ENCODE assay signal across 17 cellular contexts in genomic region chr6:106870069-106870468, GRCh38.
DNase-seq lines count a peak whose midpoint lies in the region; ATAC-seq and TF ChIP-seq lines count a peak whose summit lies in the region.
"Had no signal": no experiment of that assay in that cellular context is flagged by ENCODE, and none has a peak within 500 bp of the region (broad histone marks: within the 10 kb centered on the region; RNA-seq: fewer than 3 reads in every experiment).

No MANE protein-coding gene starts in this region.

- H3K4me3 Mint-ChIP-seq in Calu3 (ENCODE audit: low read depth, unreplicated experiment), result no peak overlapping the region
- H3K4me3 Mint-ChIP-seq: activated CD4-positive, alpha-beta memory T cell treated with anti-CD3 and anti-CD28 coated beads, Interleukin-2, amount 10 ng/mL, durations not matched to agents 7 days and 5 days; activated naive CD4-positive, alpha-beta T cell treated with anti-CD3 and anti-CD28 coated beads, Interleukin-2, amount 50 U/mL, for 24 hours; CD4-positive, alpha-beta T cell; dendritic cell treated with granulocyte-macrophage colony-stimulating factor and Interleukin-4, amounts not matched to agents 40 ng/mL and 50 ng/mL, for 4 days had no signal

- peaks cover 52% of the 10 kb centered on the region for H3K4me1 Mint-ChIP-seq in Calu3 (ENCODE audit: low read depth, unreplicated experiment)
- H3K4me1 Mint-ChIP-seq: activated CD4-positive, alpha-beta memory T cell treated with anti-CD3 and anti-CD28 coated beads, Interleukin-2, amount 10 ng/mL, durations not matched to agents 7 days and 5 days; activated naive CD4-positive, alpha-beta T cell treated with anti-CD3 and anti-CD28 coated beads, Interleukin-2, amount 50 U/mL, for 24 hours had no signal

- no TSS peak for BruUV-seq in Calu3 (replicated peaks; lab: Mats Ljungman, UMichigan)

- DNase-seq in Calu3 (peak; percentile 47), NCI-H226 (peak; percentile 97), dedifferentiated amniotic fluid mesenchymal stem cell (ENCODE audit: extremely low spot score) (peak; percentile 44), non-pigmented ciliary epithelial cell (ENCODE audit: low read depth) (peak; percentile 63), Right ventricle myocardium inferior (ENCODE audit: missing footprints) (no peak)
- DNase-seq: activated CD4-positive, alpha-beta memory T cell treated with anti-CD3 and anti-CD28 coated beads, Interleukin-2, amount 10 ng/mL, durations not matched to agents 7 days and 5 days; CD4-positive, alpha-beta T cell; head of caudate nucleus; KBM-7; NCI-H2171 treated with DMSO at 0.1 percent for 48 hours; stimulated activated CD4-positive, alpha-beta T cell treated with anti-CD3 and anti-CD28 coated beads, Interleukin-4, amount 100 ng/mL, for 1 hour; stimulated activated naive CD4-positive, alpha-beta T cell treated with Interleukin-2 at 50 U/mL for 16 hours had no signal

- TF ChIP-seq CTCF in Calu3 (IDR thresholded peaks at IDR 0.05; ENCODE audit: unreplicated experiment), result no peak

- ATAC-seq in HG02763 (IDR thresholded peaks at IDR 0.05; ENCODE audit: unreplicated experiment) (no peak), Right ventricle myocardium inferior (no peak), HG02970 (IDR thresholded peaks at IDR 0.05; ENCODE audit: low FRiP score, unreplicated experiment) (no peak), HG03196 (IDR thresholded peaks at IDR 0.05; ENCODE audit: unreplicated experiment) (no peak)

- intact Hi-C loops in Calu3 (cut with micrococcal nuclease; ENCODE audit: unreplicated experiment) (loop anchor here (1.0 to 5.0 kb wide), 4 partner anchors 42 to 138 kb away; no protein-coding TSS in a partner anchor), Right ventricle myocardium inferior (cut with DNase I) (no loop called here)

- CTCF ChIA-PET in Calu3 (lab: Charles Lee), result interaction anchor here (0.9 to 1.8 kb wide), 4 partner anchors 11 to 83 kb away, joined by 3 to 9 read pairs (median 4); no protein-coding TSS in a partner anchor

- H3K9me3 Mint-ChIP-seq in Calu3 (ENCODE audit: low read depth, unreplicated experiment), result peaks cover 9% of the 10 kb centered on the region
- H3K9me3 Mint-ChIP-seq: activated CD4-positive, alpha-beta memory T cell treated with anti-CD3 and anti-CD28 coated beads, Interleukin-2, amount 10 ng/mL, durations not matched to agents 7 days and 5 days; activated naive CD4-positive, alpha-beta T cell treated with anti-CD3 and anti-CD28 coated beads, Interleukin-2, amount 50 U/mL, for 24 hours had no signal

- H3K36me3 Mint-ChIP-seq in Calu3 (ENCODE audit: insufficient read depth, unreplicated experiment), result peaks cover 6% of the 10 kb centered on the region
- H3K36me3 Mint-ChIP-seq: activated naive CD4-positive, alpha-beta T cell treated with anti-CD3 and anti-CD28 coated beads, Interleukin-2, amount 50 U/mL, for 24 hours had no signal

- peak overlapping the region; percentile 68 for H3K27ac Mint-ChIP-seq in Calu3 (ENCODE audit: unreplicated experiment)
- H3K27ac Mint-ChIP-seq: activated CD4-positive, alpha-beta memory T cell treated with anti-CD3 and anti-CD28 coated beads, Interleukin-2, amount 10 ng/mL, durations not matched to agents 7 days and 5 days; activated naive CD4-positive, alpha-beta T cell treated with anti-CD3 and anti-CD28 coated beads, Interleukin-2, amount 50 U/mL, for 24 hours; CD4-positive, alpha-beta T cell; dendritic cell treated with granulocyte-macrophage colony-stimulating factor and Interleukin-4, amounts not matched to agents 40 ng/mL and 50 ng/mL, for 4 days had no signal

- no peaks in the 10 kb centered on the region for H3K27me3 Mint-ChIP-seq in Calu3 (ENCODE audit: unreplicated experiment)
- H3K27me3 Mint-ChIP-seq: activated CD4-positive, alpha-beta memory T cell treated with anti-CD3 and anti-CD28 coated beads, Interleukin-2, amount 10 ng/mL, durations not matched to agents 7 days and 5 days; activated naive CD4-positive, alpha-beta T cell treated with anti-CD3 and anti-CD28 coated beads, Interleukin-2, amount 50 U/mL, for 24 hours had no signal
